1 cellular context compared by ENCODE assay signal in the genomic region with DNA sequence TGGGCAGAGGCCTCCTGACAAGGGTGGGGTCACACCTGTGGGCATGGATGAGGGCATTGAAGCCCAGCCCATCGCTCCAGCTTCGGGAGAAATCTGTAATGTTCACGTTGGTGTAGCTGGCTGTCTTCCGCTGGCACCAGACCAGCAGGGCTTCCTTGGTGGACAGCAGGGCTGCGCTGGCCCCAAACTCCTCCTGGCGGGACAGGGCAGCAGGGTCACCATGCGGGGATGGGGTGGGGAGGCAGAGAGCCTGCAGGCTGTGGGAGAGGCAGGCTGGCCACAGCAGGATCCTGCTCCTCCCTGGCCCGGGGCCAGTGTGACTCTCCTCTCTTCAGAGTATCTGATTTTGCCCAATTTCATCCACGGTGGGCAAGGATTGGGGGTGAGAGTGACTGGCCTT.
TF ChIP-seq lines count a peak whose summit lies in the region.

No MANE protein-coding gene starts in this region.

TF ChIP-seq in H1, 55 proteins besides CTCF, POLR2A, EP300 and RAD21:
- no peak for TF ChIP-seq CREB1 (IDR thresholded peaks at IDR 0.05)
- TF ChIP-seq SIN3A (conservative IDR thresholded peaks at IDR 0.05 in 1 of 2, IDR thresholded peaks at IDR 0.05 in 1 of 2; ENCODE audit: low read depth in 1 of 2, low read length in 2 of 2): no peak
- no peak for TF ChIP-seq TAF7 (optimal IDR thresholded peaks at IDR 0.05; ENCODE audit: borderline replicate concordance, low read depth, low read length)
- TF ChIP-seq SAP30 (IDR thresholded peaks at IDR 0.05; ENCODE audit: insufficient read depth, insufficient replicate concordance, low read length): no peak
- TF ChIP-seq POLR2AphosphoS5 (IDR thresholded peaks at IDR 0.05; ENCODE audit: low read depth, low read length): no peak
- no peak for TF ChIP-seq CTBP2 (IDR thresholded peaks at IDR 0.05; ENCODE audit: borderline replicate concordance, insufficient read depth, insufficient read length, low read length)
- no peak for TF ChIP-seq ATF2 (IDR thresholded peaks at IDR 0.05; ENCODE audit: low read length)
- no peak for TF ChIP-seq TAF1 (IDR thresholded peaks at IDR 0.05; ENCODE audit: low read depth, low read length)
- TF ChIP-seq KDM1A (IDR thresholded peaks at IDR 0.05; ENCODE audit: borderline replicate concordance, low read length): no peak
- no peak for TF ChIP-seq CBX8 (IDR thresholded peaks at IDR 0.05; ENCODE audit: borderline replicate concordance, low read depth, low read length)
